9 cellular contexts compared by ENCODE assay signal in the genomic region with DNA sequence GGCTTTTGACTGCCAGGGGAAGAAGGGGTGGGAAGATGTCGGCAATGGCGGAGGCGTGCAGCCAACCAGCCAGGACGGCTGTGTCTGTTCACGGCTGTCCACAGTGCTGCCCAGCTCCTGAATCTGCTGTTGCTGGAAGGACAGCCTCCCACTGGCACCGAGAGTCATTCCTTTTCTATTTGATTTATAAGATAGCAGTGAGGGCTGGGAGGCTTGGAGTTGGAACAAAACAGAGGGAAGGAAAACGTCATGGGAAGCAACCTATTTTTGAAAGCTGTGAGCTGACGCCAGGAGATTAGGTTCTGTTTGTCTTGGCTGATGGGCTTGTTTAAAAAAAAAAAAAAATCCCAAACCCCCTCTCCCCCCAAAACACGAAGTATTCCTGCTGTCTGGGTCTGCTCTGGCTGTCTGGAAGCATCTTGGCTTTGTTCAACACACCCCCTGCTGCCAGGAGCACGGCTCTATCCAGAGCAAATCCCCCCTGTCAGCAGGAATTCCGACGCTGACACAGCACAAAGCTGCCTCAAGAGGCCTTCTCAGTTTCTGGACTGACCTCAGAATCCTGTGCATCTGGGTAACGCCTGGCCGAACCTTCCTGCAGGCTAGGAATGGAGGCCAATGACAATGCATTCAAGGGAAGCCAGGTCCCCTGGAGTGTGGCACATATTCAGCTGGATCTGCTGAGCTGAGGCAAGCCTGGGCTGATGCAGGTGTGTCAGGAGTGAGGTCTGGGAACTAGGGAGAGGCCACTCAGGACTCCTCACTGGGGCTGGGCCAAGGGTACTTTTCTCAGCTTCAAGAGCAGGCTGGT. TPM values are rescaled to one million over a fixed set of nuclear protein-coding genes. Genes with fewer than 3 reads are reported as not detected.
DNase-seq lines count a peak whose midpoint lies in the region; ATAC-seq and TF ChIP-seq lines count a peak whose summit lies in the region.
"Had no signal": no experiment of that assay in that cellular context is flagged by ENCODE, and none has a peak within 500 bp of the region (broad histone marks: within the 10 kb centered on the region; RNA-seq: fewer than 3 reads in every experiment).

No MANE protein-coding gene starts in this region.

- peaks cover 20 to 29% of the 10 kb centered on the region in 2 donors for H3K36me3 ChIP-seq in ascending aorta

- H3K4me1 ChIP-seq in ascending aorta, result peaks cover 9 to 25% of the 10 kb centered on the region in 2 donors
- peaks cover 27% of the 10 kb centered on the region for H3K4me1 ChIP-seq in right cardiac atrium (ENCODE audit: control insufficient read depth, insufficient read depth, low read length)

- H3K4me3 ChIP-seq in ascending aorta, result peak overlapping the region in 1 of 2 donors; percentile 37
- H3K4me3 ChIP-seq in right cardiac atrium (ENCODE audit: low read length), result no peak overlapping the region

- peak overlapping the region; percentile 87 to 89 for H3K27ac ChIP-seq in ascending aorta
- H3K27ac ChIP-seq in right cardiac atrium (ENCODE audit: low read length), result peak overlapping the region; percentile 90

- H3K27ac Mint-ChIP-seq in natural killer cell treated with Interleukin-12 subunit alpha and Interleukin-12 subunit beta and Interleukin-15 and Interleukin-18, amount 100 ng/mL, for 72 hours, result no peak overlapping the region

- DNase-seq in ELF-1 (ENCODE audit: low read depth, low spot score) (peak; percentile 91), ascending aorta (ENCODE audit: low spot score in 2 of 2) (peak; percentile 38 to 92), right cardiac atrium (peak; percentile 88 to 95 (median 94)), retina (peak; percentile 75), HuH-7 (ENCODE audit: low spot score) (no peak)
- no peak for DNase-seq in natural killer cell treated with Interleukin-12 subunit alpha and Interleukin-12 subunit beta and Interleukin-15 and Interleukin-18, amount 100 ng/mL, for 72 hours (ENCODE audit: low spot score)
- DNase-seq: T-helper 2 cell had no signal

- ATAC-seq in right cardiac atrium, result peak; percentile 91 to 95
- ATAC-seq in GM18868 (IDR thresholded peaks at IDR 0.05; ENCODE audit: unreplicated experiment), result no peak
- no peak for ATAC-seq in GM21528 (IDR thresholded peaks at IDR 0.05; ENCODE audit: low FRiP score, unreplicated experiment)
- no peak for ATAC-seq in natural killer cell treated with Interleukin-12 subunit alpha and Interleukin-12 subunit beta and Interleukin-15 and Interleukin-18, amount 100 ng/mL, for 72 hours

- no peak overlapping the region for H3K4me3 Mint-ChIP-seq in natural killer cell treated with Interleukin-12 subunit alpha and Interleukin-12 subunit beta and Interleukin-15 and Interleukin-18, amount 100 ng/mL, for 72 hours

- H3K36me3 Mint-ChIP-seq in natural killer cell treated with Interleukin-12 subunit alpha and Interleukin-12 subunit beta and Interleukin-15 and Interleukin-18, amount 100 ng/mL, for 72 hours, result no peaks in the 10 kb centered on the region

- no peaks in the 10 kb centered on the region for H3K4me1 Mint-ChIP-seq in natural killer cell treated with Interleukin-12 subunit alpha and Interleukin-12 subunit beta and Interleukin-15 and Interleukin-18, amount 100 ng/mL, for 72 hours (ENCODE audit: low read depth in 2 of 2)

- no peaks in the 10 kb centered on the region for H3K9me3 ChIP-seq in ascending aorta
- H3K9me3 ChIP-seq in right cardiac atrium (ENCODE audit: control insufficient read depth, low read length), result no peaks in the 10 kb centered on the region

- no peak for TF ChIP-seq CTCF in ascending aorta (IDR thresholded peaks at IDR 0.05)

- 10% methylated on average over 14 of the region's 14 CpGs for WGBS in right cardiac atrium

- no peaks in the 10 kb centered on the region for H3K9me3 Mint-ChIP-seq in natural killer cell treated with Interleukin-12 subunit alpha and Interleukin-12 subunit beta and Interleukin-15 and Interleukin-18, amount 100 ng/mL, for 72 hours

- H3K27me3 ChIP-seq in ascending aorta, result no peaks in the 10 kb centered on the region
- no peaks in the 10 kb centered on the region for H3K27me3 ChIP-seq in right cardiac atrium (ENCODE audit: control insufficient read depth, insufficient read depth)

- no peaks in the 10 kb centered on the region for H3K27me3 Mint-ChIP-seq in natural killer cell treated with Interleukin-12 subunit alpha and Interleukin-12 subunit beta and Interleukin-15 and Interleukin-18, amount 100 ng/mL, for 72 hours

- intact Hi-C loops in ascending aorta (cut with DNase I), result loop anchor here (1.0 to 5.0 kb wide), 5 partner anchors 40 to 195 kb away; a partner anchor contains a TSS
- intact Hi-C loops in right cardiac atrium (cut with DNase I), result loop anchor here in 1 of 4 donors (10.0 kb wide), 1 partner anchor 193 kb away; a partner anchor contains a TSS

RNA-seq across cellular contexts. Expression of a gene that starts 41.0 kb away (rescaled TPM):
- total RNA-seq in ascending aorta (141 TPM), right cardiac atrium (10 to 100 TPM; 28.7 to 41.6 (median 36.2) TPM)
- 45.7 TPM for polyA plus RNA-seq in right cardiac atrium
- 10 to 100 TPM; 55.8 to 73.5 TPM for total RNA-seq in natural killer cell treated with Interleukin-12 subunit alpha and Interleukin-12 subunit beta and Interleukin-15 and Interleukin-18, amount 100 ng/mL, for 72 hours

Comparison
In these comparisons a context has a peak if more than half of its experiments do, and no peak if none do; other contexts are left out.
1. DNase-seq: peak in ELF-1 (single experiment), ascending aorta (2 of 2), right cardiac atrium (3 of 3) and retina (single experiment); none in HuH-7 (single experiment) and natural killer cell treated with Interleukin-12 subunit alpha and Interleukin-12 subunit beta and Interleukin-15 and Interleukin-18, amount 100 ng/mL, for 72 hours (single experiment).
2. ATAC-seq: peak in right cardiac atrium (2 of 2); none in GM18868 (single experiment), GM21528 (single experiment) and natural killer cell treated with Interleukin-12 subunit alpha and Interleukin-12 subunit beta and Interleukin-15 and Interleukin-18, amount 100 ng/mL, for 72 hours (0 of 2).